In the genomic region with DNA sequence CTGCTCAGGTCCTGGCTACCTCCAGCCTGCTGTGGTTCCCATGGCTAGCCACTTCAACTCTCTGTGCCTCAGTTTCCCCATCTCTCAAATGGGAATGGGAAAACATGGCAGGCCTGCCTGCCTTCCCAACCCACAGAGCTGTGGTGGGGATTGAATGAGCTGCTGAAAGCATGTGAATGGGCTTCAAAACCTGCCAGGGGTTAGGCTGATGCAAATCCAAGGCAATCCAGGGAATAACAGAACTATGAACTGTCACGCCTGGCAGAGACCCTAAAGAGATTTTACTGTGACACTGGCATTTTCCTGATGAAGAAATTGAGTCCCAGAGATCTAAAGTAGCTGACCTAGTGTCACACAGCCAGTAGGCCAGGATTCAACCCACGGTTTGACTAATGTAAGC, we compare ENCODE assay signal across 12 cellular contexts.
"Had no signal": no experiment of that assay in that cellular context is flagged by ENCODE, and none has a peak within 500 bp of the region (broad histone marks: within the 10 kb centered on the region; RNA-seq: fewer than 3 reads in every experiment).

No MANE protein-coding gene starts in this region.

- H3K27me3 Mint-ChIP-seq: activated T-helper 17 cell treated with anti-CD3 and anti-CD28 coated beads, Interleukin-2, amount 50 U/mL, for 72 hours had no signal

- ATAC-seq: activated T-helper 17 cell treated with anti-CD3 and anti-CD28 coated beads, Interleukin-2, amount 50 U/mL, for 72 hours; right cardiac atrium had no signal

- H3K79me2 ChIP-seq: hepatocyte had no signal

- DNase-seq: activated T-cell treated with anti-CD3 and anti-CD28 coated beads for 4 hours; caudate nucleus; effector memory CD4-positive, alpha-beta T cell; kidney; left ventricle myocardium inferior; right cardiac atrium had no signal

- H3K27ac Mint-ChIP-seq: activated T-helper 17 cell treated with anti-CD3 and anti-CD28 coated beads, Interleukin-2, amount 50 U/mL, for 72 hours; memory B cell; neural progenitor cell; T-helper 2 cell treated with Interferon-gamma antibody and Interleukin-4, amounts not matched to agents 5 μg/mL and 100 μg/mL, for 36 hours had no signal

- H3K27me3 ChIP-seq: hepatocyte, neural progenitor cell had no signal

- H3K9me3 ChIP-seq: left ventricle myocardium inferior had no signal

- H3K4me1 ChIP-seq: left ventricle myocardium inferior had no signal

- H3K9me3 Mint-ChIP-seq: activated T-helper 17 cell treated with anti-CD3 and anti-CD28 coated beads, Interleukin-2, amount 50 U/mL, for 72 hours; memory B cell; neural progenitor cell; T-helper 2 cell treated with Interferon-gamma antibody and Interleukin-4, amounts not matched to agents 5 μg/mL and 100 μg/mL, for 36 hours had no signal

- H3K36me3 ChIP-seq: left ventricle myocardium inferior, neural progenitor cell had no signal

- H3K36me3 Mint-ChIP-seq: memory B cell, neural progenitor cell had no signal

- H3K4me3 Mint-ChIP-seq: activated T-helper 17 cell treated with anti-CD3 and anti-CD28 coated beads, Interleukin-2, amount 50 U/mL, for 72 hours; memory B cell; neural progenitor cell; T-helper 2 cell treated with Interferon-gamma antibody and Interleukin-4, amounts not matched to agents 5 μg/mL and 100 μg/mL, for 36 hours had no signal

- H2AFZ ChIP-seq: hepatocyte, neural progenitor cell had no signal

- H3K27ac ChIP-seq: hepatocyte, left ventricle myocardium inferior, neural progenitor cell had no signal

- H3K4me2 ChIP-seq: hepatocyte, neural progenitor cell, smooth muscle cell had no signal

- H3K9ac ChIP-seq: neural progenitor cell had no signal

- H3K4me3 ChIP-seq: hepatocyte, left ventricle myocardium inferior, neural progenitor cell, smooth muscle cell had no signal
